ENCODE assay signal across 10 cellular contexts in genomic region chr12:64180951-64181350, GRCh38. TPM values are rescaled to one million over a fixed set of nuclear protein-coding genes. Genes with fewer than 3 reads are reported as not detected.
A peak's percentile ranks its signal among the peaks of the same experiment; 100 is the strongest.
DNase-seq lines count a peak whose midpoint lies in the region; ATAC-seq and TF ChIP-seq lines count a peak whose summit lies in the region.
"Had no signal": no experiment of that assay in that cellular context is flagged by ENCODE, and none has a peak within 500 bp of the region (broad histone marks: within the 10 kb centered on the region; RNA-seq: fewer than 3 reads in every experiment).

No MANE protein-coding gene starts in this region.

- no peak for TF ChIP-seq POLR2A in adrenal gland (IDR thresholded peaks at IDR 0.05)

- H3K4me3 ChIP-seq in adrenal gland (peak overlapping the region in 1 of 4 donors; percentile 10), skeletal muscle satellite cell (ENCODE audit: low read length) (no peak overlapping the region)
- H3K4me3 ChIP-seq: cardiac muscle cell had no signal

- ATAC-seq in HG02763 (IDR thresholded peaks at IDR 0.05; ENCODE audit: unreplicated experiment): no peak
- ATAC-seq in HG03135 (IDR thresholded peaks at IDR 0.05; ENCODE audit: unreplicated experiment): no peak
- no peak for ATAC-seq in left colon

- peak overlapping the region; percentile 63 for H3K9ac ChIP-seq in skeletal muscle satellite cell (ENCODE audit: low read depth, low read length)

- H3K27me3 ChIP-seq in adrenal gland (no peaks in the 10 kb centered on the region), skeletal muscle satellite cell (ENCODE audit: control insufficient read depth, insufficient read depth, low read length) (no peaks in the 10 kb centered on the region)
- H3K27me3 ChIP-seq: cardiac muscle cell had no signal

- no peaks in the 10 kb centered on the region for H3K36me3 ChIP-seq in adrenal gland (replicated peaks in 1 of 2)
- H3K36me3 ChIP-seq in skeletal muscle satellite cell (ENCODE audit: insufficient read depth, low read length): no peaks in the 10 kb centered on the region
- H3K36me3 ChIP-seq: cardiac muscle cell had no signal

- DNase-seq in EH (ENCODE audit: low read depth) (peak; percentile 90), adrenal gland (peak in 5 of 7 donors; percentile 19 to 64 (median 39)), foreskin melanocyte (peak; percentile 80), left colon (no peak), NCI-H2081 (lab: John Stamatoyannopoulos, UW) (no peak)
- DNase-seq: RPMI8226 had no signal

- peak overlapping the region; percentile 57 to 83 (median 69) for H3K27ac ChIP-seq in adrenal gland
- H3K27ac ChIP-seq: cardiac muscle cell had no signal

- no peaks in the 10 kb centered on the region for H3K9me3 ChIP-seq in adrenal gland (replicated peaks in 1 of 3)
- H3K9me3 ChIP-seq in skeletal muscle satellite cell (replicated peaks; ENCODE audit: low read length): no peaks in the 10 kb centered on the region

- WGBS in adrenal gland, 4 donors: 53 to 61% (median 59%) methylated on average over 5 of the region's 5 CpGs

- intact Hi-C loops in adrenal gland (cut with DNase I) (loop anchor here (5.0 to 10.0 kb wide), 2 partner anchors 54 to 334 kb away; no protein-coding TSS in a partner anchor), left colon (cut with DNase I, micrococcal nuclease) (loop anchor here in 1 of 2 donors (5.0 to 10.0 kb wide), 2 partner anchors 74 to 344 kb away; no protein-coding TSS in a partner anchor)

- peaks cover 9 to 24% of the 10 kb centered on the region in 2 donors for H3K4me1 ChIP-seq in adrenal gland (replicated peaks in 1 of 2)
- peaks cover 46% of the 10 kb centered on the region for H3K4me1 ChIP-seq in skeletal muscle satellite cell (ENCODE audit: control insufficient read depth, insufficient read depth, low read length)

- H3K4me2 ChIP-seq in skeletal muscle satellite cell (ENCODE audit: low read length): peak overlapping the region; percentile 52

- no peak for TF ChIP-seq CTCF in adrenal gland (IDR thresholded peaks at IDR 0.05)

RNA-seq across cellular contexts. Expression of gene KICS2, which starts 41.1 kb away (rescaled TPM):
- total RNA-seq in adrenal gland (10 to 100 TPM in 7 of 8 donors, 1 to 10 TPM in 1; 8.6 to 36.4 (median 13.1) TPM), left colon (1 to 10 TPM; 5.2 to 5.7 TPM)
- polyA plus RNA-seq in adrenal gland: 10 to 100 TPM in 1 of 3 donors, 1 to 10 TPM in 2; 5.0 to 15.4 (median 5.1) TPM
- 9.4 and 11.2 TPM in 2 replicates for total RNA-seq in skeletal muscle satellite cell (2012; rRNA removed)

Comparison
In these comparisons a context has a peak if more than half of its experiments do, and no peak if none do; other contexts are left out.
1. DNase-seq: peak in EH (single experiment), adrenal gland (5 of 7) and foreskin melanocyte (single experiment); none in left colon (0 of 2) and NCI-H2081 (0 of 2).